ENCODE assay signal across 19 cellular contexts in the genomic region with DNA sequence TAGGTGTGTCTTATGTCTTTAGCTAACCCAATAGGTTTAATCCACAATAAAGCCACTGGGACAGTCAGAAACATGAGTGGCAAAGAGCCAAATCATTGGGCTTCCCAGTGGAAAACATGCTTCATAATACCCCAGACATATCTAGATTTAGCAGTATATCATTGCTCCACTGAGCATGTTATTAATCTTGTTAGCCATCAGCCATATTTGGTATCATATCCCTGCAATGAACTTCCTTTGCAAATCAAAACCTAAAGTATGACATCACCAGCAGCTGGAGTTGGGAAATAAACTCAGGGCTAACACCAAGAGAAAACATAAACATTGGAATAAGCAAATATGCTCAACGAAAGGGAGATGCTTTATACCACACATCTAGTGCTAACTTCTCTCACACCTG.
DNase-seq lines count a peak whose midpoint lies in the region; ATAC-seq, FAIRE-seq and TF ChIP-seq lines count a peak whose summit lies in the region.
"Had no signal": no experiment of that assay in that cellular context is flagged by ENCODE, and none has a peak within 500 bp of the region (broad histone marks: within the 10 kb centered on the region; RNA-seq: fewer than 3 reads in every experiment).

No MANE protein-coding gene starts in this region.

- H2AK5ac ChIP-seq in IMR-90 (ENCODE audit: low read depth, low read length), result no peak overlapping the region; the same call in 1 of the 2 replicates

- no peak overlapping the region for H3K4me2 ChIP-seq in IMR-90 (ENCODE audit: low read depth, low read length)
- no peak overlapping the region for H3K4me2 ChIP-seq in HepG2 (ENCODE audit: low read depth, low read length)

- POLR2A ChIA-PET in IMR-90 (lab: Charles Lee; ENCODE audit: unreplicated experiment) (no interaction called here), HepG2 (lab: Yijun Ruan, JAX) (no interaction called here)
- POLR2A ChIA-PET in activated CD4-positive, alpha-beta memory T cell treated with anti-CD3 and anti-CD28 coated beads for 36 hours (lab: Charles Lee), result no interaction called here

- FAIRE-seq in HepG2 (lab: Jason Lieb, UNC), result no peak
- FAIRE-seq: kidney had no signal

- H4K20me1 ChIP-seq in IMR-90 (ENCODE audit: insufficient read depth, low read length) (no peaks in the 10 kb centered on the region), HepG2 (ENCODE audit: insufficient read depth, low read length) (no peaks in the 10 kb centered on the region)

- H3K14ac ChIP-seq in IMR-90 (replicated peaks; ENCODE audit: low read depth, low read length), result peak overlapping the region; percentile 64

- dilution Hi-C loops in IMR-90 (cut with HindIII; ENCODE audit: low sequenced_read_pairs, unreplicated experiment), result no loop called here

- intact Hi-C loops in IMR-90 (cut with micrococcal nuclease) (no loop called here), HepG2 (cut with micrococcal nuclease; ENCODE audit: unreplicated experiment) (no loop called here)
- intact Hi-C loops in activated CD4-positive, alpha-beta memory T cell treated with anti-CD3 and anti-CD28 coated beads for 36 hours (cut with micrococcal nuclease), result no loop called here

- CTCF ChIA-PET in IMR-90 (lab: Yijun Ruan, JAX), result interaction anchor here (0.6 kb wide), 1 partner anchor 1054 kb away, joined by 3 read pairs; no protein-coding TSS in a partner anchor
- CTCF ChIA-PET in HepG2 (lab: Yijun Ruan, JAX; ENCODE audit: low intra/inter-chr PET ratio, low total read pairs), result no interaction called here
- CTCF ChIA-PET in activated CD4-positive, alpha-beta memory T cell treated with anti-CD3 and anti-CD28 coated beads for 36 hours (lab: Charles Lee), result no interaction called here

- peak overlapping the region; percentile 15; the same call in 1 of the 2 replicates for H4K91ac ChIP-seq in IMR-90 (ENCODE audit: insufficient read depth, low read depth, low read length)

- H2BK15ac ChIP-seq in IMR-90 (ENCODE audit: low read depth, low read length), result peak overlapping the region; percentile 8; the same call in 1 of the 3 replicates

- no peaks in the 10 kb centered on the region for H3K79me1 ChIP-seq in IMR-90 (ENCODE audit: low read depth in 1 of 2, low read length in 2 of 2)

- H3K9me3 ChIP-seq in IMR-90 (ENCODE audit: control insufficient read depth, insufficient read depth, low read length) (no peaks in the 10 kb centered on the region), HepG2 (ENCODE audit: low read length) (no peaks in the 10 kb centered on the region)
- H3K9me3 ChIP-seq: gastrocnemius medialis, Peyer's patch, upper lobe of left lung had no signal

- H3K9me3 Mint-ChIP-seq in activated CD4-positive, alpha-beta memory T cell treated with anti-CD3 and anti-CD28 coated beads for 36 hours, result no peaks in the 10 kb centered on the region

- H3K79me2 ChIP-seq in HepG2 (ENCODE audit: insufficient read depth, low read length), result no peaks in the 10 kb centered on the region

- H3K4me3 Mint-ChIP-seq in activated CD4-positive, alpha-beta memory T cell treated with anti-CD3 and anti-CD28 coated beads for 36 hours, result no peak overlapping the region

- peak; percentile 80 for ATAC-seq in IMR-90 (ENCODE audit: low read depth)
- no peak for ATAC-seq in HepG2
- no peak for ATAC-seq in HG03442 (IDR thresholded peaks at IDR 0.05; ENCODE audit: unreplicated experiment)
- ATAC-seq: activated CD4-positive, CD25-positive, alpha-beta regulatory T cell treated with anti-CD3 and anti-CD28 coated beads, Interleukin-2, amount 50 U/mL, for 24 hours; gastrocnemius medialis had no signal

- peak overlapping the region; percentile 81 for H2BK120ac ChIP-seq in IMR-90 (ENCODE audit: low read depth, low read length)

- no peak overlapping the region for H3K4me3 ChIP-seq in AG10803 (ENCODE audit: low read length)
- no peak overlapping the region for H3K4me3 ChIP-seq in IMR-90 (ENCODE audit: insufficient read depth, low read depth, low read length)
- H3K4me3 ChIP-seq in HepG2 (replicated peaks in 1 of 3; ENCODE audit: insufficient read depth in 1 of 3, low read depth in 2 of 3, low read length in 3 of 3), result no peak overlapping the region
- H3K4me3 ChIP-seq: dorsolateral prefrontal cortex, gastrocnemius medialis, Peyer's patch, upper lobe of left lung had no signal

- H3K27me3 Mint-ChIP-seq in activated CD4-positive, alpha-beta memory T cell treated with anti-CD3 and anti-CD28 coated beads for 36 hours, result no peaks in the 10 kb centered on the region

- H2AFZ ChIP-seq in IMR-90 (replicated peaks; ENCODE audit: low read length, poor library complexity) (no peak overlapping the region), HepG2 (ENCODE audit: low read length) (no peak overlapping the region)

- no peaks in the 10 kb centered on the region for H3K4me1 Mint-ChIP-seq in activated CD4-positive, alpha-beta memory T cell treated with anti-CD3 and anti-CD28 coated beads for 36 hours (ENCODE audit: low read depth)

- TF ChIP-seq CTCF in AG10803 (conservative IDR thresholded peaks at IDR 0.05; ENCODE audit: low read length) (no peak), IMR-90 (conservative IDR thresholded peaks at IDR 0.05; ENCODE audit: low read depth, low read length) (no peak), HepG2 (CRISPR knock-in tag; IDR thresholded peaks at IDR 0.05) (no peak)

- H3K9ac ChIP-seq in IMR-90 (ENCODE audit: low read depth, low read length), result no peak overlapping the region
- H3K9ac ChIP-seq in HepG2 (ENCODE audit: insufficient read depth, low read depth, low read length), result no peak overlapping the region

- no peak overlapping the region for H3K27ac ChIP-seq in IMR-90 (ENCODE audit: insufficient read depth, low read length)
- no peak overlapping the region for H3K27ac ChIP-seq in HepG2 (ENCODE audit: extremely low read length, insufficient read depth, low read length)
- H3K27ac ChIP-seq: dorsolateral prefrontal cortex, gastrocnemius medialis, Peyer's patch, upper lobe of left lung had no signal

- H3K18ac ChIP-seq in IMR-90 (ENCODE audit: low read depth, low read length), result peak overlapping the region; percentile 74; the same call in 1 of the 2 replicates

- DNase-seq in AG10803 (ENCODE audit: low read depth) (peak; percentile 48), IMR-90 (peak; percentile 89), dedifferentiated amniotic fluid mesenchymal stem cell (ENCODE audit: extremely low spot score) (peak; percentile 55), HepG2 (ENCODE audit: low spot score) (no peak), hepatic stellate cell (ENCODE audit: low spot score) (no peak), NCI-H446 treated with DMSO at 0.1 percent for 48 hours (lab: John Stamatoyannopoulos, UW) (no peak)
- no peak for DNase-seq in activated CD4-positive, alpha-beta memory T cell treated with anti-CD3 and anti-CD28 coated beads for 36 hours
- DNase-seq: C1 segment of cervical spinal cord; dorsolateral prefrontal cortex; gastrocnemius medialis; kidney; NCI-H1092; NCI-H345; Peyer's patch; retina; stimulated activated CD4-positive, alpha-beta T cell treated with anti-CD3 and anti-CD28 coated beads, Interleukin-4, amount 100 ng/mL, for 24 hours; upper lobe of left lung had no signal

- H3K56ac ChIP-seq in IMR-90 (ENCODE audit: extremely low read depth, insufficient read depth, low read length), result peak overlapping the region; percentile 13; the same call in 1 of the 2 replicates

- no peaks in the 10 kb centered on the region for H3K9me1 ChIP-seq in IMR-90 (ENCODE audit: insufficient read depth, low read length)

- peak overlapping the region; percentile 93 for H2BK20ac ChIP-seq in IMR-90 (ENCODE audit: low read depth, low read length)

- no peak for TF ChIP-seq POLR2A in IMR-90 (IDR thresholded peaks at IDR 0.05; ENCODE audit: low read depth, low read length)
- TF ChIP-seq POLR2A in HepG2 (IDR thresholded peaks at IDR 0.05; ENCODE audit: insufficient read depth in 1 of 2, low read depth in 2 of 2, low read length in 2 of 2), result no peak

- peak overlapping the region; percentile 47 for H2BK5ac ChIP-seq in IMR-90 (ENCODE audit: low read depth, low read length, poor library complexity, severe bottlenecking)

- H4K8ac ChIP-seq in IMR-90 (ENCODE audit: low read depth in 2 of 2, low read length in 2 of 2), result peak overlapping the region; percentile 17 to 86; a peak in 2 of 4 replicates

- no CpG with 5 or more reads among the region's 1 CpG for WGBS in IMR-90 (ENCODE audit: extremely low coverage in 2 of 2, insufficient read length in 1 of 2), 2 experiments
- WGBS in HepG2 (ENCODE audit: low lambda C conversion rate), result 0% methylated on average over 1 of the region's 1 CpG

- H3K36me3 ChIP-seq in IMR-90 (ENCODE audit: control insufficient read depth, insufficient read depth, low read length), result no peaks in the 10 kb centered on the region
- H3K36me3 ChIP-seq in HepG2 (replicated peaks in 1 of 2; ENCODE audit: control insufficient read depth in 1 of 2, insufficient read depth in 2 of 2, low read length in 2 of 2), result no peaks in the 10 kb centered on the region
- H3K36me3 ChIP-seq: gastrocnemius medialis, Peyer's patch, upper lobe of left lung had no signal

- H4K5ac ChIP-seq in IMR-90 (ENCODE audit: low read depth, low read length), result peak overlapping the region; percentile 52; the same call in 1 of the 2 replicates

- H3K36me3 Mint-ChIP-seq in activated CD4-positive, alpha-beta memory T cell treated with anti-CD3 and anti-CD28 coated beads for 36 hours, result no peaks in the 10 kb centered on the region

- H3K4ac ChIP-seq in IMR-90 (ENCODE audit: low read depth, low read length), result peak overlapping the region; percentile 74; the same call in 1 of the 2 replicates

- no peak overlapping the region for H3K27ac Mint-ChIP-seq in activated CD4-positive, alpha-beta memory T cell treated with anti-CD3 and anti-CD28 coated beads for 36 hours

- no peak overlapping the region for H2AK9ac ChIP-seq in IMR-90 (replicated peaks; ENCODE audit: low read depth, low read length, poor library complexity)

- in situ Hi-C loops in IMR-90 (cut with MboI; ENCODE audit: low sequenced_read_pairs) (no loop called here), HepG2 (cut with HindIII; ENCODE audit: extremely low pct_ligation_motif_present, low pct_unique_long_range_greater_than_20kb) (no loop called here)

- TF ChIP-seq RAD21 in IMR-90 (IDR thresholded peaks at IDR 0.05; ENCODE audit: low read length) (no peak), HepG2 (CRISPR knock-in tag; IDR thresholded peaks at IDR 0.05) (no peak)

- H3K27me3 ChIP-seq in IMR-90 (ENCODE audit: control insufficient read depth, insufficient read depth, low read length) (no peaks in the 10 kb centered on the region), HepG2 (ENCODE audit: control insufficient read depth in 1 of 2, insufficient read depth in 2 of 2, low read length in 2 of 2) (no peaks in the 10 kb centered on the region)
- H3K27me3 ChIP-seq: dorsolateral prefrontal cortex, gastrocnemius medialis, Peyer's patch, upper lobe of left lung had no signal

- peak overlapping the region; percentile 16; the same call in 1 of the 2 replicates for H3K23ac ChIP-seq in IMR-90 (ENCODE audit: low read depth, low read length)

- no peak for TF ChIP-seq EP300 in HepG2 (IDR thresholded peaks at IDR 0.05; ENCODE audit: low read depth in 2 of 2, low read length in 2 of 2)
- no peak for TF ChIP-seq EP300 in HepG2 (CRISPR knock-in tag; IDR thresholded peaks at IDR 0.05; ENCODE audit: borderline replicate concordance)

- peaks cover 9% of the 10 kb centered on the region; the same call in 1 of the 2 replicates for H3K4me1 ChIP-seq in IMR-90 (ENCODE audit: control insufficient read depth, insufficient read depth, low read length)
- no peaks in the 10 kb centered on the region for H3K4me1 ChIP-seq in HepG2 (ENCODE audit: insufficient read depth, low read length)
- H3K4me1 ChIP-seq: Peyer's patch had no signal

- BruUV-seq in IMR-90 (replicated peaks; lab: Mats Ljungman, UMichigan) (no TSS peak), HepG2 (replicated peaks; lab: Mats Ljungman, UMichigan) (no TSS peak)

Comparison
In these comparisons a context has a peak if more than half of its experiments do, and no peak if none do; other contexts are left out.
1. DNase-seq: peak in AG10803 (single experiment), IMR-90 (single experiment) and dedifferentiated amniotic fluid mesenchymal stem cell (single experiment); none in HepG2 (single experiment), hepatic stellate cell (single experiment), NCI-H446 treated with DMSO at 0.1 percent for 48 hours (single experiment) and activated CD4-positive, alpha-beta memory T cell treated with anti-CD3 and anti-CD28 coated beads for 36 hours (single experiment).